In the genomic region with DNA sequence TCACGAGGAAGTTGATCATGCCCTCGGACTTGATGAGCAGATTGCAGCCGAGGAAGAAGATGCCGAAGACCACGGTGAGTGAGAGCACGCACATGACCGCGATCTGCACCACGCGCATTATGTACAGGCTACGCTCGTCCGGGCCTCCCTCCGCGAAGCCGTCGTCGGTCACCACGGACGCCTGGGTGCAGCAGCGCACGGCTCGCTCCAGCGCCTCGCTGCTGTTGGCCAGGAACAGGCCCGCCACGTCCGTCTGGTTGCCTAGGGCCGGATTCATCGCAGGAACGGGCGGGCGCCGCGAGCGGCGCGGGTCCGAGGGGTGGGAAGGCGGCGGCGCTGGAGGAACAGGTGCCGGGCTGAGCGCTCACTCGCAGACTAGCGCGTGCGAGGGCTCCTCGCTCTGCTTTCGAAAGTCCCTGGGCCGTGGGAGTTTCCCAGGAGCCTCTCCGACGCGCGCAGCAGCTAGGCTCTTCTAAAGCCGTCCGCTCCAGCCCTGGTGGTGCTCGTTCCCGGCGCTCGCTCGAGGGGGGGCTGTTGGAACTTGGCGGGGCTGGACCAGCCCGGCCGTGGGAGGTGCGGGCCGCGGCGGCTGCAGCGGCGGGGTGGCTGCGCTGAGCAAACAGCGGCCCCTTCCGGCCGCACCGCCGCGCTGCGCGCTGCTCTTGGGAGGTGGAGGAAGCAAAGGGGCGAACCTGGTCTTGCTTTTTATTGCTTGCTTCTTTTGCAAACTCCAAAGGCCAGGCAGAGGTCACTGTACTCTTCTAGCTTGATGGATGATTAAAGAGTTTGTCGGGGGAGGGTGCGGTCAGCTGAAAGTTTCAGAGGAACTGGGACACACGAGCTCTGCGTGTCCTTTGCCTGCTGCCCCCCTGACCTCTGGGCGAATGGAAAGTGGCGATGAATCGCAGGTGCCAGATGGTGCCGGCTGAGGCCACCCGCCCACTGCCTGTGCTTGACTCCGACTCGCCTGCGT, we compare ENCODE assay signal across 8 cellular contexts. TPM values are rescaled to one million over a fixed set of nuclear protein-coding genes. Genes with fewer than 3 reads are reported as not detected.
DNase-seq lines count a peak whose midpoint lies in the region; ATAC-seq and TF ChIP-seq lines count a peak whose summit lies in the region.

A gene (minus strand): TSS at position 474 of the 973 bp plus-strand sequence. CDS start 197 bp downstream, at position 277.

- intact Hi-C loops in OCI-LY7 (cut with micrococcal nuclease; ENCODE audit: unreplicated experiment) = no loop called here
- intact Hi-C loops in activated naive CD4-positive, alpha-beta T cell treated with anti-CD3 and anti-CD28 coated beads for 36 hours (cut with micrococcal nuclease) = loop anchor here (1.0 kb wide), 5 partner anchors 41 to 1303 kb away; a partner anchor contains a TSS

- peaks cover 15% of the 10 kb centered on the region for H3K4me1 Mint-ChIP-seq in activated naive CD4-positive, alpha-beta T cell treated with anti-CD3 and anti-CD28 coated beads for 36 hours (ENCODE audit: low read depth)

- no peak within 1 kb of the TSS for H3K27ac Mint-ChIP-seq in activated naive CD4-positive, alpha-beta T cell treated with anti-CD3 and anti-CD28 coated beads for 36 hours

- no peaks in the 10 kb centered on the region for H3K9me3 ChIP-seq in OCI-LY7 (ENCODE audit: low read length)
- no peaks in the 10 kb centered on the region for H3K9me3 ChIP-seq in thymus (ENCODE audit: control insufficient read depth)

- DNase-seq in COLO829 (ENCODE audit: low spot score) (peak; percentile 60), HK-2 (ENCODE audit: unreplicated experiment) (peak; percentile 79), OCI-LY7 (ENCODE audit: low spot score) (no peak), globus pallidus (ENCODE audit: low spot score) (peak; percentile 68), occipital lobe (lab: John Stamatoyannopoulos, UW) (peak; percentile 62)
- peak; percentile 55 for DNase-seq in activated naive CD4-positive, alpha-beta T cell treated with anti-CD3 and anti-CD28 coated beads for 36 hours

- H3K36me3 Mint-ChIP-seq in activated naive CD4-positive, alpha-beta T cell treated with anti-CD3 and anti-CD28 coated beads for 36 hours (ENCODE audit: low read depth) = no peaks in the 10 kb centered on the region

- H3K36me3 ChIP-seq in OCI-LY7 (ENCODE audit: insufficient read depth, low read length) = no peaks in the 10 kb centered on the region
- no peaks in the 10 kb centered on the region for H3K36me3 ChIP-seq in thymus (ENCODE audit: control insufficient read depth, insufficient read depth)

- no peak within 1 kb of the TSS for H3K4me3 ChIP-seq in OCI-LY7 (ENCODE audit: low read depth, low read length, poor library complexity, severe bottlenecking)
- H3K4me3 ChIP-seq in thymus (ENCODE audit: low read length) = peak within 1 kb of the TSS; percentile 43

- no peaks in the 10 kb centered on the region for H3K79me2 ChIP-seq in OCI-LY7 (ENCODE audit: insufficient read depth, low read depth, low read length)

- H3K4me3 Mint-ChIP-seq in activated naive CD4-positive, alpha-beta T cell treated with anti-CD3 and anti-CD28 coated beads for 36 hours = peak within 1 kb of the TSS; percentile 52

- whole genome bisulfite sequencing in thymus = 3% methylated on average over 93 of the region's 93 CpGs

- H3K4me1 ChIP-seq in OCI-LY7 (ENCODE audit: insufficient read depth, low read length, poor library complexity, severe bottlenecking) (no peaks in the 10 kb centered on the region), thymus (ENCODE audit: control insufficient read depth, insufficient read depth, low read length) (no peaks in the 10 kb centered on the region)

- no peaks in the 10 kb centered on the region for H3K9me3 Mint-ChIP-seq in activated naive CD4-positive, alpha-beta T cell treated with anti-CD3 and anti-CD28 coated beads for 36 hours

- peaks cover 56% of the 10 kb centered on the region for H3K27me3 Mint-ChIP-seq in activated naive CD4-positive, alpha-beta T cell treated with anti-CD3 and anti-CD28 coated beads for 36 hours (ENCODE audit: low read depth)

- CTCF ChIA-PET in OCI-LY7 (lab: Charles Lee; ENCODE audit: unreplicated experiment) = no interaction called here
- CTCF ChIA-PET in activated naive CD4-positive, alpha-beta T cell treated with anti-CD3 and anti-CD28 coated beads for 36 hours (lab: Charles Lee) = interaction anchor here (0.6 to 1.9 kb wide), 5 partner anchors 8 to 765 kb away, joined by 3 to 6 read pairs (median 3); no protein-coding TSS in a partner anchor

- H3K27ac ChIP-seq in OCI-LY7 (ENCODE audit: low read depth, low read length, poor library complexity, severe bottlenecking) (no peak within 1 kb of the TSS), thymus (ENCODE audit: low read depth) (no peak within 1 kb of the TSS)

- H3K27me3 ChIP-seq in thymus (ENCODE audit: control insufficient read depth, insufficient read depth) = peaks cover 33% of the 10 kb centered on the region

- BruUV-seq in OCI-LY7 (replicated peaks; lab: Mats Ljungman, UMichigan) = no TSS peak

- no peaks in the 10 kb centered on the region for H4K20me1 ChIP-seq in OCI-LY7 (ENCODE audit: insufficient read depth, low read length)

- peak; percentile 74 for ATAC-seq in GM19468 (IDR thresholded peaks at IDR 0.05; ENCODE audit: extremely low read depth, unreplicated experiment)

- TF ChIP-seq CTCF in OCI-LY7 (conservative IDR thresholded peaks at IDR 0.05; ENCODE audit: low read length) = peak; percentile 29; the same call in 1 of the 2 replicates

- POLR2A ChIA-PET in OCI-LY7 (lab: Charles Lee) = no interaction called here

- H2AFZ ChIP-seq in OCI-LY7 (ENCODE audit: low read length) = no peak within 1 kb of the TSS

- H3K9me2 ChIP-seq in OCI-LY7 (ENCODE audit: insufficient read depth, low read length) = no peaks in the 10 kb centered on the region

- no peak within 1 kb of the TSS for H3K4me2 ChIP-seq in OCI-LY7 (ENCODE audit: low read length)

RNA-seq across cellular contexts. Expression of the gene that starts here (rescaled TPM):
- total RNA-seq in OCI-LY7 (2014; rRNA removed; shearing (Covaris generic)) = not detected in 2 replicates
- not detected in 2 replicates for total RNA-seq in OCI-LY7 (2022)
- not detected for total RNA-seq in activated naive CD4-positive, alpha-beta T cell treated with anti-CD3 and anti-CD28 coated beads for 36 hours
- 95.9 TPM for total RNA-seq in occipital lobe
- 0.59 TPM for polyA plus RNA-seq in thymus

Comparison
In these comparisons a context has a peak if more than half of its experiments do, and no peak if none do; other contexts are left out.
1. RNA of the gene that starts here (total RNA-seq): 95.9 TPM in occipital lobe (single experiment); not detected in OCI-LY7 and not detected in activated naive CD4-positive, alpha-beta T cell treated with anti-CD3 and anti-CD28 coated beads for 36 hours; every median in the first group is over 10 times any median in the second.
2. Peak in DNase-seq in activated naive CD4-positive, alpha-beta T cell treated with anti-CD3 and anti-CD28 coated beads for 36 hours; RNA of the gene not detected or under 1 TPM.